In genomic region chr22:47165338-47165931, GRCh38 we compare ENCODE assay signal across 16 cellular contexts.
DNase-seq lines count a peak whose midpoint lies in the region; ATAC-seq and TF ChIP-seq lines count a peak whose summit lies in the region.
"Had no signal": no experiment of that assay in that cellular context is flagged by ENCODE, and none has a peak within 500 bp of the region (broad histone marks: within the 10 kb centered on the region; RNA-seq: fewer than 3 reads in every experiment).

No MANE protein-coding gene starts in this region.

- 90 to 93% methylated on average over 8 to 20 of the region's 20 CpGs for WGBS in endodermal cell (ENCODE audit: insufficient coverage in 1 of 2, insufficient read length in 1 of 2), 2 experiments

- peak; percentile 3 for DNase-seq in activated CD4-positive, alpha-beta T cell treated with anti-CD3 and anti-CD28 coated beads for 36 hours
- DNase-seq in activated CD4-positive, alpha-beta T cell treated with anti-CD3 and anti-CD28 coated beads, Interleukin-2, amount 10 ng/mL, durations not matched to agents 24 days and 14 days: no peak
- DNase-seq in DND-41: peak; percentile 41
- DNase-seq in endodermal cell: peak; percentile 45
- DNase-seq in osteoblast (ENCODE audit: insufficient read length, low spot score, missing footprints): peak; percentile 62
- no peak for DNase-seq in HAP-1 (ENCODE audit: low spot score in 2 of 2)
- DNase-seq in central memory CD4-positive, alpha-beta T cell: no peak
- DNase-seq: activated gamma-delta T cell; mesendoderm; SIG-M5; stimulated activated naive B cell treated with anti-CD40 and anti-IgM and Interleukin-4, amounts not matched to agents 10 μg/mL and 1 μg/mL and 100 μg/mL, for 72 hours had no signal

- peaks cover 9% of the 10 kb centered on the region; the same call in 1 of the 2 replicates for H3K4me1 ChIP-seq in DND-41 (ENCODE audit: insufficient read depth, low read length)
- no peaks in the 10 kb centered on the region for H3K4me1 ChIP-seq in endodermal cell (ENCODE audit: control insufficient read depth, insufficient read depth, low read length)
- H3K4me1 ChIP-seq in osteoblast (ENCODE audit: insufficient read depth, low read length): no peaks in the 10 kb centered on the region
- no peaks in the 10 kb centered on the region for H3K4me1 ChIP-seq in HAP-1
- H3K4me1 ChIP-seq: tibial nerve had no signal

- intact Hi-C loops in activated CD4-positive, alpha-beta T cell treated with anti-CD3 and anti-CD28 coated beads for 36 hours (cut with DNase I, micrococcal nuclease): no loop called here
- intact Hi-C loops in activated CD4-positive, alpha-beta T cell treated with anti-CD3 and anti-CD28 coated beads, Interleukin-2, amount 10 ng/mL, durations not matched to agents 24 days and 14 days (cut with micrococcal nuclease): no loop called here

- no peak overlapping the region for H3K4me3 Mint-ChIP-seq in activated CD4-positive, alpha-beta T cell treated with anti-CD3 and anti-CD28 coated beads for 36 hours
- no peak overlapping the region for H3K4me3 Mint-ChIP-seq in activated CD4-positive, alpha-beta T cell treated with anti-CD3 and anti-CD28 coated beads, Interleukin-2, amount 10 ng/mL, durations not matched to agents 24 days and 14 days
- H3K4me3 Mint-ChIP-seq in endodermal cell: no peak overlapping the region
- H3K4me3 Mint-ChIP-seq: stimulated activated naive B cell treated with anti-CD40 and anti-IgM and Interleukin-4, amounts not matched to agents 10 μg/mL and 1 μg/mL and 100 μg/mL, for 72 hours; T-helper 1 cell treated with Interleukin-12 subunit alpha and Interleukin-12 subunit beta and Interleukin-4 antibody, amounts not matched to agents 30 μg/mL and 1 μg/mL, for 36 hours had no signal

- no peaks in the 10 kb centered on the region for H3K9me3 Mint-ChIP-seq in activated CD4-positive, alpha-beta T cell treated with anti-CD3 and anti-CD28 coated beads for 36 hours (ENCODE audit: low read depth)
- no peaks in the 10 kb centered on the region for H3K9me3 Mint-ChIP-seq in activated CD4-positive, alpha-beta T cell treated with anti-CD3 and anti-CD28 coated beads, Interleukin-2, amount 10 ng/mL, durations not matched to agents 24 days and 14 days
- H3K9me3 Mint-ChIP-seq in endodermal cell: peaks cover 10% of the 10 kb centered on the region
- H3K9me3 Mint-ChIP-seq: stimulated activated naive B cell treated with anti-CD40 and anti-IgM and Interleukin-4, amounts not matched to agents 10 μg/mL and 1 μg/mL and 100 μg/mL, for 72 hours; T-helper 1 cell treated with Interleukin-12 subunit alpha and Interleukin-12 subunit beta and Interleukin-4 antibody, amounts not matched to agents 30 μg/mL and 1 μg/mL, for 36 hours had no signal

- H3K27ac Mint-ChIP-seq in activated CD4-positive, alpha-beta T cell treated with anti-CD3 and anti-CD28 coated beads for 36 hours: no peak overlapping the region
- H3K27ac Mint-ChIP-seq in activated CD4-positive, alpha-beta T cell treated with anti-CD3 and anti-CD28 coated beads, Interleukin-2, amount 10 ng/mL, durations not matched to agents 24 days and 14 days: no peak overlapping the region
- H3K27ac Mint-ChIP-seq in endodermal cell: peak overlapping the region; percentile 26
- H3K27ac Mint-ChIP-seq: T-helper 1 cell treated with Interleukin-12 subunit alpha and Interleukin-12 subunit beta and Interleukin-4 antibody, amounts not matched to agents 30 μg/mL and 1 μg/mL, for 36 hours had no signal

- H3K4me2 ChIP-seq in DND-41 (ENCODE audit: insufficient read depth, low read length): no peak overlapping the region
- no peak overlapping the region for H3K4me2 ChIP-seq in osteoblast (ENCODE audit: insufficient read depth, low read length)

- H4K20me1 ChIP-seq in DND-41 (ENCODE audit: insufficient read depth, low read length): 0 out of 2 replicates have a peak, but pooled peaks cover 8% of the 10 kb centered on the region
- no peaks in the 10 kb centered on the region for H4K20me1 ChIP-seq in osteoblast (ENCODE audit: insufficient read depth, low read length)

- H3K9me3 ChIP-seq in DND-41 (ENCODE audit: insufficient read depth, low read length, severe bottlenecking) (peaks cover 4% of the 10 kb centered on the region), endodermal cell (ENCODE audit: control insufficient read depth, low read length) (peaks cover 10% of the 10 kb centered on the region), osteoblast (ENCODE audit: low read depth, low read length) (no peaks in the 10 kb centered on the region), HAP-1 (no peaks in the 10 kb centered on the region)
- H3K9me3 ChIP-seq: tibial nerve had no signal

- H3K4me1 Mint-ChIP-seq in activated CD4-positive, alpha-beta T cell treated with anti-CD3 and anti-CD28 coated beads for 36 hours: no peaks in the 10 kb centered on the region
- no peaks in the 10 kb centered on the region for H3K4me1 Mint-ChIP-seq in activated CD4-positive, alpha-beta T cell treated with anti-CD3 and anti-CD28 coated beads, Interleukin-2, amount 10 ng/mL, durations not matched to agents 24 days and 14 days
- H3K4me1 Mint-ChIP-seq in endodermal cell: no peaks in the 10 kb centered on the region

- H3K27me3 ChIP-seq in DND-41 (ENCODE audit: insufficient read depth, low read length, poor library complexity): no peaks in the 10 kb centered on the region
- no peaks in the 10 kb centered on the region for H3K27me3 ChIP-seq in endodermal cell (ENCODE audit: control insufficient read depth, insufficient read depth, low read length, poor library complexity, severe bottlenecking)
- no peaks in the 10 kb centered on the region for H3K27me3 ChIP-seq in osteoblast (ENCODE audit: insufficient read depth, low read length)
- H3K27me3 ChIP-seq in HAP-1 (ENCODE audit: low read depth): no peaks in the 10 kb centered on the region
- H3K27me3 ChIP-seq: heart right ventricle, tibial nerve had no signal

- H3K27ac ChIP-seq in DND-41 (ENCODE audit: low read length): 0 out of 2 replicates have a peak overlapping the region, but pooled peaks have one; percentile 7
- H3K27ac ChIP-seq in endodermal cell (ENCODE audit: low read depth, low read length): peak overlapping the region; percentile 81
- H3K27ac ChIP-seq in osteoblast (ENCODE audit: low read depth, low read length): no peak overlapping the region
- H3K27ac ChIP-seq: tibial nerve, VCaP had no signal

- POLR2A ChIA-PET in activated CD4-positive, alpha-beta T cell treated with anti-CD3 and anti-CD28 coated beads for 36 hours (lab: Charles Lee): no interaction called here

- H3K4me3 ChIP-seq in DND-41 (ENCODE audit: low read depth in 1 of 2, low read length in 2 of 2) (no peak overlapping the region), endodermal cell (ENCODE audit: low read length) (no peak overlapping the region), osteoblast (ENCODE audit: insufficient read depth, low read length) (no peak overlapping the region), HAP-1 (no peak overlapping the region)
- H3K4me3 ChIP-seq: heart right ventricle, tibial nerve had no signal

- no peaks in the 10 kb centered on the region for H3K79me2 ChIP-seq in DND-41 (ENCODE audit: insufficient read depth, low read length)
- H3K79me2 ChIP-seq in osteoblast (ENCODE audit: insufficient read depth, low read length): no peaks in the 10 kb centered on the region

- TF ChIP-seq CTCF in DND-41 (IDR thresholded peaks at IDR 0.05; ENCODE audit: borderline replicate concordance, extremely low read depth, low read length, poor library complexity, severe bottlenecking): no peak
- no peak for TF ChIP-seq CTCF in endodermal cell (conservative IDR thresholded peaks at IDR 0.05)
- no peak for TF ChIP-seq CTCF in osteoblast (IDR thresholded peaks at IDR 0.05; ENCODE audit: extremely low read depth, low read depth, low read length)

- CTCF ChIA-PET in activated CD4-positive, alpha-beta T cell treated with anti-CD3 and anti-CD28 coated beads for 36 hours (lab: Charles Lee): interaction anchor here (0.5 kb wide), 1 partner anchor 216 kb away, joined by 3 read pairs; no protein-coding TSS in a partner anchor

- in situ Hi-C loops in HAP-1 (cut with MboI; ENCODE audit: low sequenced_read_pairs): no loop called here

- ATAC-seq in activated CD4-positive, alpha-beta T cell treated with anti-CD3 and anti-CD28 coated beads for 36 hours: no peak
- ATAC-seq in DND-41 (ENCODE audit: insufficient read depth, low read depth) (peak; percentile 67; the same call in 2 of the 3 replicates), HG03565 (IDR thresholded peaks at IDR 0.05; ENCODE audit: unreplicated experiment) (no peak)
- ATAC-seq: stimulated activated naive B cell treated with anti-CD40 and anti-IgM and Interleukin-4, amounts not matched to agents 10 μg/mL and 1 μg/mL and 100 μg/mL, for 72 hours had no signal

- H2AFZ ChIP-seq in DND-41 (ENCODE audit: low read depth, low read length): no peak overlapping the region
- no peak overlapping the region for H2AFZ ChIP-seq in osteoblast (ENCODE audit: low read length)

- H3K27me3 Mint-ChIP-seq in activated CD4-positive, alpha-beta T cell treated with anti-CD3 and anti-CD28 coated beads for 36 hours: no peaks in the 10 kb centered on the region
- H3K27me3 Mint-ChIP-seq in activated CD4-positive, alpha-beta T cell treated with anti-CD3 and anti-CD28 coated beads, Interleukin-2, amount 10 ng/mL, durations not matched to agents 24 days and 14 days: no peaks in the 10 kb centered on the region
- no peaks in the 10 kb centered on the region for H3K27me3 Mint-ChIP-seq in endodermal cell (ENCODE audit: insufficient read depth)
- H3K27me3 Mint-ChIP-seq: stimulated activated naive B cell treated with anti-CD40 and anti-IgM and Interleukin-4, amounts not matched to agents 10 μg/mL and 1 μg/mL and 100 μg/mL, for 72 hours had no signal

- H3K36me3 Mint-ChIP-seq in activated CD4-positive, alpha-beta T cell treated with anti-CD3 and anti-CD28 coated beads for 36 hours (ENCODE audit: low read depth): peaks cover 9% of the 10 kb centered on the region
- H3K36me3 Mint-ChIP-seq in activated CD4-positive, alpha-beta T cell treated with anti-CD3 and anti-CD28 coated beads, Interleukin-2, amount 10 ng/mL, durations not matched to agents 24 days and 14 days (ENCODE audit: low read depth): no peaks in the 10 kb centered on the region
- H3K36me3 Mint-ChIP-seq in endodermal cell (ENCODE audit: low read depth): peaks cover 15% of the 10 kb centered on the region

- no peak overlapping the region for H3K9ac ChIP-seq in DND-41 (ENCODE audit: low read depth, low read length)
- no peak overlapping the region for H3K9ac ChIP-seq in endodermal cell (ENCODE audit: extremely low read depth, low read length, poor library complexity, severe bottlenecking)

- peaks cover 18% of the 10 kb centered on the region for H3K36me3 ChIP-seq in DND-41 (ENCODE audit: insufficient read depth, low read length)
- H3K36me3 ChIP-seq in endodermal cell (ENCODE audit: control insufficient read depth, insufficient read depth, low read length): no peaks in the 10 kb centered on the region
- no peaks in the 10 kb centered on the region for H3K36me3 ChIP-seq in osteoblast (ENCODE audit: insufficient read depth, low read length)
- no peaks in the 10 kb centered on the region for H3K36me3 ChIP-seq in HAP-1 (replicated peaks)

Comparison
In these comparisons a context has a peak if more than half of its experiments do, and no peak if none do; other contexts are left out.
1. DNase-seq: peak in activated CD4-positive, alpha-beta T cell treated with anti-CD3 and anti-CD28 coated beads for 36 hours (single experiment), DND-41 (single experiment), endodermal cell (single experiment) and osteoblast (single experiment); none in activated CD4-positive, alpha-beta T cell treated with anti-CD3 and anti-CD28 coated beads, Interleukin-2, amount 10 ng/mL, durations not matched to agents 24 days and 14 days (single experiment), HAP-1 (0 of 2) and central memory CD4-positive, alpha-beta T cell (single experiment).